In genomic region chr3:96796101-96796500, GRCh38 we compare ENCODE assay signal across 36 cellular contexts. TPM values are rescaled to one million over a fixed set of nuclear protein-coding genes. Genes with fewer than 3 reads are reported as not detected.
"Had no signal": no experiment of that assay in that cellular context is flagged by ENCODE, and none has a peak within 500 bp of the region (broad histone marks: within the 10 kb centered on the region; RNA-seq: fewer than 3 reads in every experiment).

No MANE protein-coding gene starts in this region.

- ATAC-seq: activated naive CD4-positive, alpha-beta T cell treated with anti-CD3 and anti-CD28 coated beads, Interleukin-2, amount 50 U/mL, for 72 hours; activated naive CD8-positive, alpha-beta T cell treated with anti-CD3 and anti-CD28 coated beads, Interleukin-2, amount 50 U/mL, for 24 hours; activated T-cell treated with anti-CD3 and anti-CD28 coated beads, Interleukin-2, amount 50 U/mL, for 4 hours; activated T-cell treated with anti-CD3 and anti-CD28 coated beads, Interleukin-2, amount 50 U/mL, for 72 hours; activated T-helper 17 cell treated with anti-CD3 and anti-CD28 coated beads, Interleukin-2, amount 50 U/mL, for 72 hours; body of pancreas had no signal

- FAIRE-seq: astrocyte, bronchial epithelial cell had no signal

- H3K4me3 ChIP-seq: adrenal gland, ascending aorta, body of pancreas, breast epithelium, cardiac muscle cell had no signal

- H3K4me1 ChIP-seq: adrenal gland, ascending aorta, body of pancreas, breast epithelium had no signal

- H3K36me3 ChIP-seq: adrenal gland, ascending aorta, brain microvascular endothelial cell, breast epithelium, cardiac muscle cell had no signal

- H3K27me3 ChIP-seq: adrenal gland, ascending aorta, body of pancreas, brain microvascular endothelial cell, breast epithelium, cardiac muscle cell had no signal

- H3K9me3 ChIP-seq: adrenal gland, ascending aorta, body of pancreas, breast epithelium had no signal

- H3K27ac ChIP-seq: adrenal gland, ascending aorta, body of pancreas, brain microvascular endothelial cell, breast epithelium, cardiac muscle cell had no signal

- DNase-seq: activated effector memory CD4-positive, alpha-beta T cell treated with anti-CD3 and anti-CD28 coated beads, Interleukin-2, amount 50 U/mL, for 16 hours; activated effector memory CD4-positive, alpha-beta T cell treated with Interleukin-2 at 50 U/mL for 16 hours; activated gamma-delta T cell; activated gamma-delta T cell treated with Interleukin-2 at 50 U/mL for 16 hours; activated naive CD4-positive, alpha-beta T cell; activated naive CD4-positive, alpha-beta T cell treated with anti-CD3 and anti-CD28 coated beads for 36 hours; activated naive CD4-positive, alpha-beta T cell treated with anti-CD3 and anti-CD28 coated beads, Interleukin-2, amount 10 ng/mL, durations not matched to agents 7 days and 5 days; activated naive CD4-positive, alpha-beta T cell treated with anti-CD3 and anti-CD28 coated beads, Interleukin-2, amount 50 U/mL, for 16 hours; activated naive CD4-positive, alpha-beta T cell treated with Interleukin-2 at 50 U/mL for 16 hours; activated naive CD8-positive, alpha-beta T cell treated with anti-CD3 and anti-CD28 coated beads for 36 hours; activated naive CD8-positive, alpha-beta T cell treated with anti-CD3 and anti-CD28 coated beads, Interleukin-2, amount 10 ng/mL, durations not matched to agents 7 days and 5 days; activated naive CD8-positive, alpha-beta T cell treated with anti-CD3 and anti-CD28 coated beads, Interleukin-2, amount 50 U/mL, for 24 hours; activated T-cell treated with anti-CD3 and anti-CD28 coated beads, Interleukin-2, amount 50 U/mL, for 1 hour; activated T-cell treated with anti-CD3 and anti-CD28 coated beads, Interleukin-2, amount 50 U/mL, for 24 hours; activated T-cell treated with anti-CD3 and anti-CD28 coated beads, Interleukin-2, amount 50 U/mL, for 4 hours; activated T-cell treated with anti-CD3 and anti-CD28 coated beads, Interleukin-2, amount 50 U/mL, for 48 hours; activated T-cell treated with anti-CD3 and anti-CD28 coated beads, Interleukin-2, amount 50 U/mL, for 72 hours; adrenal gland; amniotic stem cell; amygdala; anterior cingulate cortex; aorta; body of pancreas; brain microvascular endothelial cell; caudate nucleus; central memory CD4-positive, alpha-beta T cell; cerebellar nuclear complex had no signal

RNA-seq across cellular contexts. Expression of gene EPHA6, which starts 18.3 kb away (rescaled TPM):
- total RNA-seq: activated naive CD4-positive, alpha-beta T cell treated with anti-CD3 and anti-CD28 coated beads for 36 hours; activated naive CD4-positive, alpha-beta T cell treated with anti-CD3 and anti-CD28 coated beads, Interleukin-2, amount 50 U/mL, for 72 hours; activated naive CD8-positive, alpha-beta T cell treated with anti-CD3 and anti-CD28 coated beads for 36 hours; activated naive CD8-positive, alpha-beta T cell treated with anti-CD3 and anti-CD28 coated beads, Interleukin-2, amount 10 ng/mL, durations not matched to agents 7 days and 5 days; activated T-cell treated with anti-CD3 and anti-CD28 coated beads, Interleukin-2, amount 50 U/mL, for 4 hours; activated T-cell treated with anti-CD3 and anti-CD28 coated beads, Interleukin-2, amount 50 U/mL, for 72 hours; activated T-helper 1 cell treated with anti-CD3 and anti-CD28 coated beads, Interleukin-12 subunit alpha, Interleukin-12 subunit beta, Interleukin-2, Interleukin-4 antibody, amounts not matched to agents 30 ng/mL and 10 ng/mL and 1 ng/mL, durations not matched to agents 14 hours and 24 hours and 36 hours; activated T-helper 17 cell treated with anti-CD3 and anti-CD28 coated beads, Interleukin-2, amount 50 U/mL, for 72 hours; activated T-helper 2 cell treated with anti-CD3 and anti-CD28 coated beads, Interferon-gamma antibody, Interleukin-2, Interleukin-4, amounts not matched to agents 10 μg/mL and 5 μg/mL and 100 μg/mL, durations not matched to agents 14 hours and 24 hours and 36 hours; ascending aorta had no signal
- polyA plus RNA-seq: cardiac muscle cell had no signal
